Comparison of ENCODE assay signal across 1 cellular context in the genomic region with DNA sequence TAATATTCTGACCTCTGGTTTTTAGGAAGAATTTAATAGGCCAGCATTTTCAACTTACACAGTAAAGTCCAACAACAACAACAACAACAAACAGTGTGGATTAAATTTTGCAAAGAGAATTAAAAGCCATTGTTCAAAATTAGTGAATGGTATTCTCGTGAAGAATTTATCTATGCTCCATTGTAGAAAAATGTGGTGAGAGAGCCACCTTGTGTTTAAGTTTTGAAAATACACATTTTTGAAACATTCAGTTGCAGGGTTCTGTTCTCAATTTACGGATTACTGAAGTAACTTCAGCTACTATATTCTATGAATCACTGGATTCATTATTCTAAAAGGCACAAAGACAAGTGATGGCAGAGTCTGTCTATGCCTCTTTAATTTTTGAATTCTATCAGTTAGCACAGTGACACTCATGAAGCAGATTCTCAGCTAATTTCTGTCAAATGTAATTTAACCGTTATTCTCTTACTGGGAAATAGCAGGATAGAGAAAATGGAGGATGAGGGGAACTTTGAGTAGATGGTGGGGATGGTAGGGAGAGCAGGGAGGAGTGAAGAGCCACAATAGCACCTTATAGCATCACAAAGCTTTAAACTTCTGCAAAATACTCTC.
TF ChIP-seq lines count a peak whose summit lies in the region.

No MANE protein-coding gene starts in this region.

TF ChIP-seq in K562, 482 proteins besides CTCF, POLR2A, EP300 and RAD21 (continued from another document):
- TF ChIP-seq, protein P1, sequence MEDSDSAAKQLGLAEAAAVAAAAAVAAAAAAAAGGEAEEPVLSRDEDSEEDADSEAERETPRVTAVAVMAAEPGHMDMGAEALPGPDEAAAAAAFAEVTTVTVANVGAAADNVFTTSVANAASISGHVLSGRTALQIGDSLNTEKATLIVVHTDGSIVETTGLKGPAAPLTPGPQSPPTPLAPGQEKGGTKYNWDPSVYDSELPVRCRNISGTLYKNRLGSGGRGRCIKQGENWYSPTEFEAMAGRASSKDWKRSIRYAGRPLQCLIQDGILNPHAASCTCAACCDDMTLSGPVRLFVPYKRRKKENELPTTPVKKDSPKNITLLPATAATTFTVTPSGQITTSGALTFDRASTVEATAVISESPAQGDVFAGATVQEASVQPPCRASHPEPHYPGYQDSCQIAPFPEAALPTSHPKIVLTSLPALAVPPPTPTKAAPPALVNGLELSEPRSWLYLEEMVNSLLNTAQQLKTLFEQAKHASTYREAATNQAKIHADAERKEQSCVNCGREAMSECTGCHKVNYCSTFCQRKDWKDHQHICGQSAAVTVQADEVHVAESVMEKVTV (CRISPR knock-in tag; IDR thresholded peaks at IDR 0.05), result peak; percentile 76
